ENCODE assay signal across 2 cellular contexts in the genomic region with DNA sequence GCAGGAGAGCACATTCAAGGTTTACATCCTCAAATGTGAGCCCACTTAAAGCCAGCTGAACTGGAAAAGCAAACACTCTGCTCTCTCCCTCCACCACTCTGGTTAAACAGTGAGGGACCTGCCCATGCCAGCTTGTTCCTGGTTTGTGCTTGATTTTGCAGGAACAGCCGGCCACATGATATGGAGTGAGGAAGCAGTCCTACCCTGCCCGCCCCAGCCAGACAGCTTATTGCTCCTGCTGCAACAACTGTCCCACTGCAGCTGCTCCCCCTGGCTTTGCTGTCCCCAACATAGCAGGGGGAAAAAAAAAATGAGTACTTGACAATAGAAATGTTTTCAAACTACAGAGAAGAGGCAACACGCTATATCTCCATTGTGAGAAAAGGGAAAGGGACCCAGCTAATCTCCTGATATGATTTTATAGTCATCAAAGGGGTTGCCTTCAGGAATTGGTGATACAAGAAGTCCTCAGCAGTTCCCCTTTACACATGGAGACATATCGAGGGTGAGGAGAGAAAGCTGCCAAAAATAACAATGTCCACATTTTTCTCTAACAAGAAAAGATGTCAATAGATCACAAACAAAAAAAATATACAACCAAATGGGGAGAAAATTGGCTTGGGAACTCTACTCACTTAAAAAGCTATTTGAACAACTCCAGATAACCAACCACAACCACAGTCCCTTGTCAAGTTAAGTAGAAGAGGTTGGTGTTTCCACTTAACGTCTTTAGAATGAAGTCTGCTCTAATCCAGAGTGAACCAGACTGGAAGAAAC.
TF ChIP-seq lines count a peak whose summit lies in the region.

No MANE protein-coding gene starts in this region.

TF ChIP-seq in IMR-90, 13 proteins besides CTCF, POLR2A, EP300 and RAD21:
- TF ChIP-seq RFX5 (IDR thresholded peaks at IDR 0.05; ENCODE audit: low read depth, low read length) (no peak), NFE2L2 (IDR thresholded peaks at IDR 0.05; ENCODE audit: low read depth, low read length) (no peak), FOS (IDR thresholded peaks at IDR 0.05; ENCODE audit: low read depth, low read length) (no peak), MXI1 (IDR thresholded peaks at IDR 0.05; ENCODE audit: borderline replicate concordance, low read depth, low read length) (no peak), BHLHE40 (IDR thresholded peaks at IDR 0.05; ENCODE audit: low read depth, low read length) (no peak), MAZ (IDR thresholded peaks at IDR 0.05; ENCODE audit: borderline replicate concordance, low read depth, low read length) (no peak), CEBPB (IDR thresholded peaks at IDR 0.05; ENCODE audit: low read depth, low read length) (no peak), MAFK (IDR thresholded peaks at IDR 0.05; ENCODE audit: low read depth, low read length) (no peak), RCOR1 (IDR thresholded peaks at IDR 0.05; ENCODE audit: insufficient replicate concordance, low read length) (no peak), CHD1 (IDR thresholded peaks at IDR 0.05; ENCODE audit: low read depth, low read length) (no peak), SMC3 (IDR thresholded peaks at IDR 0.05; ENCODE audit: low read depth, low read length) (no peak)
- TF ChIP-seq, protein P1, sequence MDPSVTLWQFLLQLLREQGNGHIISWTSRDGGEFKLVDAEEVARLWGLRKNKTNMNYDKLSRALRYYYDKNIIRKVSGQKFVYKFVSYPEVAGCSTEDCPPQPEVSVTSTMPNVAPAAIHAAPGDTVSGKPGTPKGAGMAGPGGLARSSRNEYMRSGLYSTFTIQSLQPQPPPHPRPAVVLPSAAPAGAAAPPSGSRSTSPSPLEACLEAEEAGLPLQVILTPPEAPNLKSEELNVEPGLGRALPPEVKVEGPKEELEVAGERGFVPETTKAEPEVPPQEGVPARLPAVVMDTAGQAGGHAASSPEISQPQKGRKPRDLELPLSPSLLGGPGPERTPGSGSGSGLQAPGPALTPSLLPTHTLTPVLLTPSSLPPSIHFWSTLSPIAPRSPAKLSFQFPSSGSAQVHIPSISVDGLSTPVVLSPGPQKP (IDR thresholded peaks at IDR 0.05; ENCODE audit: borderline replicate concordance, low read depth, low read length): no peak
- TF ChIP-seq, protein P2, sequence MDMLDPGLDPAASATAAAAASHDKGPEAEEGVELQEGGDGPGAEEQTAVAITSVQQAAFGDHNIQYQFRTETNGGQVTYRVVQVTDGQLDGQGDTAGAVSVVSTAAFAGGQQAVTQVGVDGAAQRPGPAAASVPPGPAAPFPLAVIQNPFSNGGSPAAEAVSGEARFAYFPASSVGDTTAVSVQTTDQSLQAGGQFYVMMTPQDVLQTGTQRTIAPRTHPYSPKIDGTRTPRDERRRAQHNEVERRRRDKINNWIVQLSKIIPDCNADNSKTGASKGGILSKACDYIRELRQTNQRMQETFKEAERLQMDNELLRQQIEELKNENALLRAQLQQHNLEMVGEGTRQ (IDR thresholded peaks at IDR 0.05; ENCODE audit: low read depth, low read length): no peak

TF ChIP-seq in GM23338, 12 proteins besides CTCF, POLR2A, EP300 and RAD21:
- TF ChIP-seq, protein P3, sequence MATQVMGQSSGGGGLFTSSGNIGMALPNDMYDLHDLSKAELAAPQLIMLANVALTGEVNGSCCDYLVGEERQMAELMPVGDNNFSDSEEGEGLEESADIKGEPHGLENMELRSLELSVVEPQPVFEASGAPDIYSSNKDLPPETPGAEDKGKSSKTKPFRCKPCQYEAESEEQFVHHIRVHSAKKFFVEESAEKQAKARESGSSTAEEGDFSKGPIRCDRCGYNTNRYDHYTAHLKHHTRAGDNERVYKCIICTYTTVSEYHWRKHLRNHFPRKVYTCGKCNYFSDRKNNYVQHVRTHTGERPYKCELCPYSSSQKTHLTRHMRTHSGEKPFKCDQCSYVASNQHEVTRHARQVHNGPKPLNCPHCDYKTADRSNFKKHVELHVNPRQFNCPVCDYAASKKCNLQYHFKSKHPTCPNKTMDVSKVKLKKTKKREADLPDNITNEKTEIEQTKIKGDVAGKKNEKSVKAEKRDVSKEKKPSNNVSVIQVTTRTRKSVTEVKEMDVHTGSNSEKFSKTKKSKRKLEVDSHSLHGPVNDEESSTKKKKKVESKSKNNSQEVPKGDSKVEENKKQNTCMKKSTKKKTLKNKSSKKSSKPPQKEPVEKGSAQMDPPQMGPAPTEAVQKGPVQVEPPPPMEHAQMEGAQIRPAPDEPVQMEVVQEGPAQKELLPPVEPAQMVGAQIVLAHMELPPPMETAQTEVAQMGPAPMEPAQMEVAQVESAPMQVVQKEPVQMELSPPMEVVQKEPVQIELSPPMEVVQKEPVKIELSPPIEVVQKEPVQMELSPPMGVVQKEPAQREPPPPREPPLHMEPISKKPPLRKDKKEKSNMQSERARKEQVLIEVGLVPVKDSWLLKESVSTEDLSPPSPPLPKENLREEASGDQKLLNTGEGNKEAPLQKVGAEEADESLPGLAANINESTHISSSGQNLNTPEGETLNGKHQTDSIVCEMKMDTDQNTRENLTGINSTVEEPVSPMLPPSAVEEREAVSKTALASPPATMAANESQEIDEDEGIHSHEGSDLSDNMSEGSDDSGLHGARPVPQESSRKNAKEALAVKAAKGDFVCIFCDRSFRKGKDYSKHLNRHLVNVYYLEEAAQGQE (IDR thresholded peaks at IDR 0.05; ENCODE audit: unreplicated experiment): no peak
- TF ChIP-seq JUNB (IDR thresholded peaks at IDR 0.05; ENCODE audit: unreplicated experiment): no peak
- no peak for TF ChIP-seq ZNF331 (CRISPR knock-in tag; IDR thresholded peaks at IDR 0.05; ENCODE audit: low read depth)
- TF ChIP-seq, protein P4, sequence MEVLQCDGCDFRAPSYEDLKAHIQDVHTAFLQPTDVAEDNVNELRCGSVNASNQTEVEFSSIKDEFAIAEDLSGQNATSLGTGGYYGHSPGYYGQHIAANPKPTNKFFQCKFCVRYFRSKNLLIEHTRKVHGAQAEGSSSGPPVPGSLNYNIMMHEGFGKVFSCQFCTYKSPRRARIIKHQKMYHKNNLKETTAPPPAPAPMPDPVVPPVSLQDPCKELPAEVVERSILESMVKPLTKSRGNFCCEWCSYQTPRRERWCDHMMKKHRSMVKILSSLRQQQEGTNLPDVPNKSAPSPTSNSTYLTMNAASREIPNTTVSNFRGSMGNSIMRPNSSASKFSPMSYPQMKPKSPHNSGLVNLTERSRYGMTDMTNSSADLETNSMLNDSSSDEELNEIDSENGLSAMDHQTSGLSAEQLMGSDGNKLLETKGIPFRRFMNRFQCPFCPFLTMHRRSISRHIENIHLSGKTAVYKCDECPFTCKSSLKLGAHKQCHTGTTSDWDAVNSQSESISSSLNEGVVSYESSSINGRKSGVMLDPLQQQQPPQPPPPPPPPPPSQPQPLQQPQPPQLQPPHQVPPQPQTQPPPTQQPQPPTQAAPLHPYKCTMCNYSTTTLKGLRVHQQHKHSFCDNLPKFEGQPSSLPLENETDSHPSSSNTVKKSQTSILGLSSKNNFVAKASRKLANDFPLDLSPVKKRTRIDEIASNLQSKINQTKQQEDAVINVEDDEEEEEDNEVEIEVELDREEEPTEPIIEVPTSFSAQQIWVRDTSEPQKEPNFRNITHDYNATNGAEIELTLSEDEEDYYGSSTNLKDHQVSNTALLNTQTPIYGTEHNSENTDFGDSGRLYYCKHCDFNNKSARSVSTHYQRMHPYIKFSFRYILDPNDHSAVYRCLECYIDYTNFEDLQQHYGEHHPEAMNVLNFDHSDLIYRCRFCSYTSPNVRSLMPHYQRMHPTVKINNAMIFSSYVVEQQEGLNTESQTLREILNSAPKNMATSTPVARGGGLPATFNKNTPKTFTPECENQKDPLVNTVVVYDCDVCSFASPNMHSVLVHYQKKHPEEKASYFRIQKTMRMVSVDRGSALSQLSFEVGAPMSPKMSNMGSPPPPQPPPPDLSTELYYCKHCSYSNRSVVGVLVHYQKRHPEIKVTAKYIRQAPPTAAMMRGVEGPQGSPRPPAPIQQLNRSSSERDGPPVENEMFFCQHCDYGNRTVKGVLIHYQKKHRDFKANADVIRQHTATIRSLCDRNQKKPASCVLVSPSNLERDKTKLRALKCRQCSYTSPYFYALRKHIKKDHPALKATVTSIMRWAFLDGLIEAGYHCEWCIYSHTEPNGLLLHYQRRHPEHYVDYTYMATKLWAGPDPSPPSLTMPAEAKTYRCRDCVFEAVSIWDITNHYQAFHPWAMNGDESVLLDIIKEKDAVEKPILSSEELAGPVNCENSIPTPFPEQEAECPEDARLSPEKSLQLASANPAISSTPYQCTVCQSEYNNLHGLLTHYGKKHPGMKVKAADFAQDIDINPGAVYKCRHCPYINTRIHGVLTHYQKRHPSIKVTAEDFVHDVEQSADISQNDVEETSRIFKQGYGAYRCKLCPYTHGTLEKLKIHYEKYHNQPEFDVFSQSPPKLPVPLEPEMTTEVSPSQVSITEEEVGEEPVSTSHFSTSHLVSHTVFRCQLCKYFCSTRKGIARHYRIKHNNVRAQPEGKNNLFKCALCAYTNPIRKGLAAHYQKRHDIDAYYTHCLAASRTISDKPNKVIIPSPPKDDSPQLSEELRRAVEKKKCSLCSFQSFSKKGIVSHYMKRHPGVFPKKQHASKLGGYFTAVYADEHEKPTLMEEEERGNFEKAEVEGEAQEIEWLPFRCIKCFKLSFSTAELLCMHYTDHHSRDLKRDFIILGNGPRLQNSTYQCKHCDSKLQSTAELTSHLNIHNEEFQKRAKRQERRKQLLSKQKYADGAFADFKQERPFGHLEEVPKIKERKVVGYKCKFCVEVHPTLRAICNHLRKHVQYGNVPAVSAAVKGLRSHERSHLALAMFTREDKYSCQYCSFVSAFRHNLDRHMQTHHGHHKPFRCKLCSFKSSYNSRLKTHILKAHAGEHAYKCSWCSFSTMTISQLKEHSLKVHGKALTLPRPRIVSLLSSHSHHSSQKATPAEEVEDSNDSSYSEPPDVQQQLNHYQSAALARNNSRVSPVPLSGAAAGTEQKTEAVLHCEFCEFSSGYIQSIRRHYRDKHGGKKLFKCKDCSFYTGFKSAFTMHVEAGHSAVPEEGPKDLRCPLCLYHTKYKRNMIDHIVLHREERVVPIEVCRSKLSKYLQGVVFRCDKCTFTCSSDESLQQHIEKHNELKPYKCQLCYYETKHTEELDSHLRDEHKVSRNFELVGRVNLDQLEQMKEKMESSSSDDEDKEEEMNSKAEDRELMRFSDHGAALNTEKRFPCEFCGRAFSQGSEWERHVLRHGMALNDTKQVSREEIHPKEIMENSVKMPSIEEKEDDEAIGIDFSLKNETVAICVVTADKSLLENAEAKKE (CRISPR knock-in tag; IDR thresholded peaks at IDR 0.05): no peak
- TF ChIP-seq ZNF114 (CRISPR knock-in tag; IDR thresholded peaks at IDR 0.05): no peak
- TF ChIP-seq, protein P5, sequence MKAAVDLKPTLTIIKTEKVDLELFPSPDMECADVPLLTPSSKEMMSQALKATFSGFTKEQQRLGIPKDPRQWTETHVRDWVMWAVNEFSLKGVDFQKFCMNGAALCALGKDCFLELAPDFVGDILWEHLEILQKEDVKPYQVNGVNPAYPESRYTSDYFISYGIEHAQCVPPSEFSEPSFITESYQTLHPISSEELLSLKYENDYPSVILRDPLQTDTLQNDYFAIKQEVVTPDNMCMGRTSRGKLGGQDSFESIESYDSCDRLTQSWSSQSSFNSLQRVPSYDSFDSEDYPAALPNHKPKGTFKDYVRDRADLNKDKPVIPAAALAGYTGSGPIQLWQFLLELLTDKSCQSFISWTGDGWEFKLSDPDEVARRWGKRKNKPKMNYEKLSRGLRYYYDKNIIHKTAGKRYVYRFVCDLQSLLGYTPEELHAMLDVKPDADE (IDR thresholded peaks at IDR 0.05): no peak
- TF ChIP-seq NANOG (IDR thresholded peaks at IDR 0.05; ENCODE audit: borderline replicate concordance): no peak
- no peak for TF ChIP-seq STAT1 (IDR thresholded peaks at IDR 0.05; ENCODE audit: unreplicated experiment)
- TF ChIP-seq EZH2 (IDR thresholded peaks at IDR 0.05; ENCODE audit: low read depth, unreplicated experiment): no peak
- no peak for TF ChIP-seq POLR2AphosphoS5 (IDR thresholded peaks at IDR 0.05; ENCODE audit: low read depth)
- no peak for TF ChIP-seq EZH2phosphoT487 (IDR thresholded peaks at IDR 0.05; ENCODE audit: unreplicated experiment)
- no peak for TF ChIP-seq CREB1 (CRISPR knock-in tag; IDR thresholded peaks at IDR 0.05; ENCODE audit: low read depth)
